In genomic region chr21:26421724-26422123, GRCh38 we compare ENCODE assay signal across 19 cellular contexts.
DNase-seq lines count a peak whose midpoint lies in the region; ATAC-seq and TF ChIP-seq lines count a peak whose summit lies in the region.
"Had no signal": no experiment of that assay in that cellular context is flagged by ENCODE, and none has a peak within 500 bp of the region (broad histone marks: within the 10 kb centered on the region; RNA-seq: fewer than 3 reads in every experiment).

No MANE protein-coding gene starts in this region.

- no peaks in the 10 kb centered on the region for H3K27me3 ChIP-seq in mammary epithelial cell (ENCODE audit: insufficient read depth, low read length)
- no peaks in the 10 kb centered on the region for H3K27me3 ChIP-seq in esophagus muscularis mucosa
- H3K27me3 ChIP-seq: BLaER1 treated with 17β-estradiol and CSF1 and Interleukin-3, amounts not matched to agents 10 nM and 100 nM had no signal

- no peak overlapping the region for H3K4me3 ChIP-seq in mammary epithelial cell (replicated peaks in 1 of 3; ENCODE audit: insufficient read depth in 1 of 3, low read depth in 2 of 3, low read length in 3 of 3)
- H3K4me3 ChIP-seq in esophagus muscularis mucosa: no peak overlapping the region
- H3K4me3 ChIP-seq: BLaER1 treated with 17β-estradiol and CSF1 and Interleukin-3, amounts not matched to agents 10 nM and 100 nM; GM12878 had no signal

- in situ Hi-C loops in mammary epithelial cell (cut with MboI; ENCODE audit: low sequenced_read_pairs in 2 of 2): no loop called here

- no peak overlapping the region for H3K9ac ChIP-seq in mammary epithelial cell (ENCODE audit: insufficient read depth, low read length)
- H3K9ac ChIP-seq: BLaER1 treated with 17β-estradiol and CSF1 and Interleukin-3, amounts not matched to agents 10 nM and 100 nM had no signal

- no peaks in the 10 kb centered on the region for H3K27me3 Mint-ChIP-seq in MCF 10A (ENCODE audit: insufficient read depth, unreplicated experiment)
- no peaks in the 10 kb centered on the region for H3K27me3 Mint-ChIP-seq in T-helper 2 cell treated with Interferon-gamma antibody and Interleukin-4, amounts not matched to agents 5 μg/mL and 100 μg/mL, for 36 hours (ENCODE audit: low read depth)
- H3K27me3 Mint-ChIP-seq: B cell had no signal

- H3K27ac ChIP-seq in mammary epithelial cell (ENCODE audit: insufficient read depth, low read depth, low read length) (no peak overlapping the region), esophagus muscularis mucosa (replicated peaks in 1 of 4) (no peak overlapping the region)
- H3K27ac ChIP-seq: BLaER1 treated with 17β-estradiol and CSF1 and Interleukin-3, amounts not matched to agents 10 nM and 100 nM had no signal

- no peak for TF ChIP-seq EP300 in esophagus muscularis mucosa (IDR thresholded peaks at IDR 0.05)

- dilution Hi-C loops in mammary epithelial cell (cut with HindIII; ENCODE audit: low sequenced_read_pairs): no loop called here

- BruUV-seq in mammary epithelial cell (replicated peaks; lab: Mats Ljungman, UMichigan) (no TSS peak), MCF 10A (replicated peaks; lab: Mats Ljungman, UMichigan) (no TSS peak)

- H2AFZ ChIP-seq in mammary epithelial cell (ENCODE audit: low read depth, low read length): no peak overlapping the region

- H3K79me2 ChIP-seq in mammary epithelial cell (ENCODE audit: insufficient read depth, low read length): no peaks in the 10 kb centered on the region

- H3K9me3 Mint-ChIP-seq in MCF 10A (ENCODE audit: unreplicated experiment): no peaks in the 10 kb centered on the region
- peaks cover 6% of the 10 kb centered on the region for H3K9me3 Mint-ChIP-seq in T-helper 2 cell treated with Interferon-gamma antibody and Interleukin-4, amounts not matched to agents 5 μg/mL and 100 μg/mL, for 36 hours
- H3K9me3 Mint-ChIP-seq: CD8-positive, alpha-beta T cell; HFFc6 had no signal

- no peak overlapping the region for H3K4me3 Mint-ChIP-seq in MCF 10A (ENCODE audit: unreplicated experiment)
- H3K4me3 Mint-ChIP-seq in T-helper 2 cell treated with Interferon-gamma antibody and Interleukin-4, amounts not matched to agents 5 μg/mL and 100 μg/mL, for 36 hours: no peak overlapping the region
- H3K4me3 Mint-ChIP-seq: B cell; CD8-positive, alpha-beta T cell; HFFc6 had no signal

- no peak for TF ChIP-seq CTCF in mammary epithelial cell (conservative IDR thresholded peaks at IDR 0.05 in 1 of 2, IDR thresholded peaks at IDR 0.05 in 1 of 2; ENCODE audit: extremely low read depth in 1 of 2, insufficient read depth in 1 of 2, low read depth in 1 of 2, low read length in 2 of 2)
- TF ChIP-seq CTCF in MCF 10A (IDR thresholded peaks at IDR 0.05; ENCODE audit: unreplicated experiment): no peak
- TF ChIP-seq CTCF in esophagus muscularis mucosa (IDR thresholded peaks at IDR 0.05): no peak

- H3K36me3 Mint-ChIP-seq in MCF 10A (ENCODE audit: insufficient read depth, unreplicated experiment): no peaks in the 10 kb centered on the region
- peaks cover 2% of the 10 kb centered on the region for H3K36me3 Mint-ChIP-seq in T-helper 2 cell treated with Interferon-gamma antibody and Interleukin-4, amounts not matched to agents 5 μg/mL and 100 μg/mL, for 36 hours (ENCODE audit: low read depth)
- H3K36me3 Mint-ChIP-seq: CD8-positive, alpha-beta T cell had no signal

- no peak overlapping the region for H3K27ac Mint-ChIP-seq in MCF 10A (ENCODE audit: low read depth, unreplicated experiment)
- H3K27ac Mint-ChIP-seq in T-helper 2 cell treated with Interferon-gamma antibody and Interleukin-4, amounts not matched to agents 5 μg/mL and 100 μg/mL, for 36 hours: peak overlapping the region; percentile 23
- H3K27ac Mint-ChIP-seq: B cell; CD8-positive, alpha-beta T cell; HFFc6 had no signal

- intact Hi-C loops in mammary epithelial cell (cut with micrococcal nuclease) (no loop called here), MCF 10A (cut with micrococcal nuclease) (no loop called here), esophagus muscularis mucosa (cut with DNase I) (no loop called here), Right ventricle myocardium superior (cut with DNase I) (no loop called here)

- WGBS in mammary epithelial cell (ENCODE audit: low coverage, missing lambda C conversion rate): 58% methylated on average over 1 of the region's 1 CpG
- WGBS in esophagus muscularis mucosa: 79% methylated on average over 1 of the region's 1 CpG

- no peak overlapping the region for H3K4me2 ChIP-seq in mammary epithelial cell (ENCODE audit: insufficient read depth, low read depth, low read length)
- H3K4me2 ChIP-seq: BLaER1 treated with 17β-estradiol and CSF1 and Interleukin-3, amounts not matched to agents 10 nM and 100 nM had no signal

- peak; percentile 26 for DNase-seq in mammary epithelial cell
- no peak for DNase-seq in MCF 10A (ENCODE audit: unreplicated experiment)
- no peak for DNase-seq in T-helper 2 cell treated with Interferon-gamma antibody and Interleukin-4, amounts not matched to agents 5 μg/mL and 100 μg/mL, for 36 hours (ENCODE audit: low spot score)
- DNase-seq in esophagus muscularis mucosa (ENCODE audit: extremely low spot score): peak; percentile 14
- no peak for DNase-seq in inferior parietal cortex (ENCODE audit: extremely low spot score)
- DNase-seq in NCI-H146 (lab: John Stamatoyannopoulos, UW): no peak
- no peak for DNase-seq in Right ventricle myocardium superior
- DNase-seq: Calu3; CD8-positive, alpha-beta T cell; DMS79 treated with DMSO at 0.1 percent for 48 hours; GF-D8; GOT3; H7; HFFc6 had no signal

- H3K36me3 ChIP-seq in mammary epithelial cell (ENCODE audit: insufficient read depth, low read length) (no peaks in the 10 kb centered on the region), esophagus muscularis mucosa (no peaks in the 10 kb centered on the region)
- H3K36me3 ChIP-seq: BLaER1 treated with 17β-estradiol and CSF1 and Interleukin-3, amounts not matched to agents 10 nM and 100 nM had no signal

- H3K9me3 ChIP-seq in mammary epithelial cell (replicated peaks; ENCODE audit: insufficient read depth, low read length) (no peaks in the 10 kb centered on the region), esophagus muscularis mucosa (no peaks in the 10 kb centered on the region)

- POLR2A ChIA-PET in MCF 10A (lab: Yijun Ruan, JAX): no interaction called here

- ATAC-seq in Right ventricle myocardium superior (ENCODE audit: poor library complexity): no peak
- ATAC-seq: CD8-positive, alpha-beta T cell; GM12878; HCT116; HepG2 had no signal

- H4K20me1 ChIP-seq in mammary epithelial cell (ENCODE audit: insufficient read depth, low read length): no peaks in the 10 kb centered on the region
- H4K20me1 ChIP-seq: BLaER1 treated with 17β-estradiol and CSF1 and Interleukin-3, amounts not matched to agents 10 nM and 100 nM had no signal

- H3K4me1 ChIP-seq in mammary epithelial cell (ENCODE audit: insufficient read depth, low read length) (no peaks in the 10 kb centered on the region), esophagus muscularis mucosa (no peaks in the 10 kb centered on the region)
- H3K4me1 ChIP-seq: BLaER1 treated with 17β-estradiol and CSF1 and Interleukin-3, amounts not matched to agents 10 nM and 100 nM had no signal

- no peaks in the 10 kb centered on the region for H3K4me1 Mint-ChIP-seq in MCF 10A (ENCODE audit: insufficient read depth, unreplicated experiment)
- H3K4me1 Mint-ChIP-seq in T-helper 2 cell treated with Interferon-gamma antibody and Interleukin-4, amounts not matched to agents 5 μg/mL and 100 μg/mL, for 36 hours (ENCODE audit: low read depth): peaks cover 5% of the 10 kb centered on the region
- H3K4me1 Mint-ChIP-seq: B cell had no signal

- CTCF ChIA-PET in mammary epithelial cell (lab: Charles Lee; ENCODE audit: low non-redundant PET) (no interaction called here), MCF 10A (lab: Yijun Ruan, JAX) (no interaction called here)

- TF ChIP-seq POLR2A in esophagus muscularis mucosa (IDR thresholded peaks at IDR 0.05; ENCODE audit: low read depth): no peak

Comparison
In these comparisons a context has a peak if more than half of its experiments do, and no peak if none do; other contexts are left out.
1. DNase-seq: peak in mammary epithelial cell (single experiment) and esophagus muscularis mucosa (single experiment); none in MCF 10A (single experiment), T-helper 2 cell treated with Interferon-gamma antibody and Interleukin-4, amounts not matched to agents 5 μg/mL and 100 μg/mL, for 36 hours (single experiment), inferior parietal cortex (single experiment), NCI-H146 (single experiment) and Right ventricle myocardium superior (single experiment).